Comparison of ENCODE assay signal across 15 cellular contexts in genomic region chr12:125033296-125033695, GRCh38. TPM values are rescaled to one million over a fixed set of nuclear protein-coding genes. Genes with fewer than 3 reads are reported as not detected.
DNase-seq lines count a peak whose midpoint lies in the region; ATAC-seq and TF ChIP-seq lines count a peak whose summit lies in the region.
"Had no signal": no experiment of that assay in that cellular context is flagged by ENCODE, and none has a peak within 500 bp of the region (broad histone marks: within the 10 kb centered on the region; RNA-seq: fewer than 3 reads in every experiment).

No MANE protein-coding gene starts in this region.

- H3K79me2 ChIP-seq in GM23338 (replicated peaks; ENCODE audit: insufficient read depth), result no peaks in the 10 kb centered on the region

- H3K4me3 Mint-ChIP-seq in GM23338 (no peak overlapping the region), WTC11 (no peak overlapping the region), naive B cell (no peak overlapping the region)
- H3K4me3 Mint-ChIP-seq: B cell; CD4-positive, alpha-beta T cell had no signal

- H3K4me2 ChIP-seq in GM23338, result no peak overlapping the region
- H3K4me2 ChIP-seq: BLaER1 treated with 17β-estradiol and CSF1 and Interleukin-3, amounts not matched to agents 10 nM and 100 nM had no signal

- POLR2A ChIA-PET in WTC11 (lab: Charles Lee), result no interaction called here

- peaks cover 17% of the 10 kb centered on the region; the same call in 2 of the 3 replicates for H3K9me3 Mint-ChIP-seq in GM23338
- peaks cover 11% of the 10 kb centered on the region for H3K9me3 Mint-ChIP-seq in WTC11
- H3K9me3 Mint-ChIP-seq in naive B cell, result peaks cover 0 to 3% (median 3%) of the 10 kb centered on the region in 7 donors

- no peak overlapping the region for H2AFZ ChIP-seq in GM23338
- H2AFZ ChIP-seq: GM23248 had no signal

- H3K27ac ChIP-seq in 22Rv1, result peak overlapping the region; percentile 61
- H3K27ac ChIP-seq in GM23338 (ENCODE audit: low read depth), result peak overlapping the region; percentile 59; the same call in 1 of the 2 replicates
- H3K27ac ChIP-seq in WERI-Rb-1, result no peak overlapping the region
- H3K27ac ChIP-seq: BLaER1 treated with 17β-estradiol and CSF1 and Interleukin-3, amounts not matched to agents 10 nM and 100 nM; GM23248 had no signal

- H3K36me3 ChIP-seq in GM23338 (ENCODE audit: insufficient read depth) (no peaks in the 10 kb centered on the region), WERI-Rb-1 (no peaks in the 10 kb centered on the region; the same call in 1 of the 2 replicates)

- H3K36me3 Mint-ChIP-seq in GM23338 (ENCODE audit: low read depth), result peaks cover 8% of the 10 kb centered on the region
- H3K36me3 Mint-ChIP-seq in WTC11, result peaks cover 7% of the 10 kb centered on the region
- H3K36me3 Mint-ChIP-seq in naive B cell, result no peaks in the 10 kb centered on the region

- H3K4me1 ChIP-seq in GM23338 (ENCODE audit: insufficient read depth), result peaks cover 4% of the 10 kb centered on the region; the same call in 1 of the 2 replicates
- H3K4me1 ChIP-seq: Caco-2 had no signal

- H3K27me3 Mint-ChIP-seq in GM23338 (ENCODE audit: insufficient read depth, low read depth, poor library complexity) (peaks cover 4% of the 10 kb centered on the region), WTC11 (ENCODE audit: low read depth) (no peaks in the 10 kb centered on the region), naive B cell (no peaks in the 10 kb centered on the region)
- H3K27me3 Mint-ChIP-seq: B cell; CD4-positive, alpha-beta T cell had no signal

- H3K4me1 Mint-ChIP-seq in GM23338 (peaks cover 5% of the 10 kb centered on the region), WTC11 (peaks cover 8% of the 10 kb centered on the region), naive B cell (peaks cover 0 to 3% (median 2%) of the 10 kb centered on the region in 3 donors)

- no peak for DNase-seq in GM23338 (ENCODE audit: low spot score)
- no peak for DNase-seq in WTC11 (ENCODE audit: low spot score)
- no peak for DNase-seq in naive B cell
- no peak for DNase-seq in DMS79 (lab: John Stamatoyannopoulos, UW)
- no peak for DNase-seq in occipital lobe (lab: John Stamatoyannopoulos, UW)
- DNase-seq in WERI-Rb-1, result no peak
- DNase-seq: Caco-2; CD4-positive, alpha-beta T cell; GDM1; GM23248; HCEC 1CT had no signal

- H3K27me3 ChIP-seq in GM23338 (ENCODE audit: insufficient read depth) (no peaks in the 10 kb centered on the region), WERI-Rb-1 (ENCODE audit: insufficient read depth, low read depth, severe bottlenecking) (no peaks in the 10 kb centered on the region)
- H3K27me3 ChIP-seq: BLaER1 treated with 17β-estradiol and CSF1 and Interleukin-3, amounts not matched to agents 10 nM and 100 nM had no signal

- TF ChIP-seq CTCF in 22Rv1 (IDR thresholded peaks at IDR 0.05) (no peak), GM23338 (conservative IDR thresholded peaks at IDR 0.05; ENCODE audit: low read depth in 2 of 2) (no peak), WTC11 (IDR thresholded peaks at IDR 0.05) (no peak), WERI-Rb-1 (IDR thresholded peaks at IDR 0.05; ENCODE audit: low read depth, low read length) (no peak)

- no peaks in the 10 kb centered on the region for H3F3A ChIP-seq in GM23338 (replicated peaks; ENCODE audit: low read depth)

- no peaks in the 10 kb centered on the region for H4K20me1 ChIP-seq in GM23338 (replicated peaks; ENCODE audit: insufficient read depth)

- no peaks in the 10 kb centered on the region for H3K9me2 ChIP-seq in GM23338 (ENCODE audit: insufficient read depth)

- no peak for ATAC-seq in GM23338
- no peak for ATAC-seq in WTC11
- ATAC-seq in naive B cell (ENCODE audit: low read depth in 2 of 2), result no peak
- ATAC-seq in HG03378 (IDR thresholded peaks at IDR 0.05; ENCODE audit: unreplicated experiment), result no peak

- CTCF ChIA-PET in WTC11 (lab: Charles Lee), result interaction anchor here (1.1 kb wide), 1 partner anchor 93 kb away, joined by 3 read pairs; no protein-coding TSS in a partner anchor

- H3K27ac Mint-ChIP-seq in GM23338 (no peak overlapping the region), WTC11 (peak overlapping the region; percentile 12; the same call in 1 of the 2 replicates), naive B cell (peak overlapping the region in 4 of 6 donors; percentile 0 to 87 (median 40))
- H3K27ac Mint-ChIP-seq: CD4-positive, alpha-beta T cell had no signal

- peaks cover 5% of the 10 kb centered on the region for H3K9me3 ChIP-seq in WERI-Rb-1 (ENCODE audit: severe bottlenecking)
- H3K9me3 ChIP-seq: Caco-2 had no signal

- H3K4me3 ChIP-seq in GM23338 (no peak overlapping the region), WERI-Rb-1 (ENCODE audit: low read depth, low read length) (no peak overlapping the region)
- H3K4me3 ChIP-seq: BLaER1 treated with 17β-estradiol and CSF1 and Interleukin-3, amounts not matched to agents 10 nM and 100 nM; GM23248 had no signal

TF ChIP-seq in GM23338, 12 proteins besides CTCF, POLR2A, EP300 and RAD21 (continues in another document):
- no peak for TF ChIP-seq EZH2phosphoT487 (IDR thresholded peaks at IDR 0.05; ENCODE audit: unreplicated experiment)
- TF ChIP-seq ZNF331 (CRISPR knock-in tag; IDR thresholded peaks at IDR 0.05; ENCODE audit: low read depth), result no peak
- no peak for TF ChIP-seq ETS1 (IDR thresholded peaks at IDR 0.05)
- TF ChIP-seq CREB1 (CRISPR knock-in tag; IDR thresholded peaks at IDR 0.05; ENCODE audit: low read depth), result no peak

TF ChIP-seq in WTC11, 78 proteins besides CTCF, POLR2A, EP300 and RAD21 (continues in another document):
- TF ChIP-seq AR (CRISPR knock-in tag; IDR thresholded peaks at IDR 0.05) (no peak), SMAD3 (CRISPR knock-in tag; IDR thresholded peaks at IDR 0.05; ENCODE audit: borderline replicate concordance) (no peak), GRHL2 (CRISPR knock-in tag; IDR thresholded peaks at IDR 0.05; ENCODE audit: insufficient replicate concordance, severe bottlenecking) (no peak), ZNF512 (CRISPR knock-in tag; IDR thresholded peaks at IDR 0.05; ENCODE audit: borderline replicate concordance) (no peak)

RNA-seq across cellular contexts. Expression of gene AACS, which starts 31.9 kb away (rescaled TPM):
- 64.4 and 64.5 TPM in 2 replicates for total RNA-seq in GM23338 (2014; rRNA removed; shearing (Covaris generic))
- polyA plus RNA-seq in GM23338 (2016; fragmentation: Nextera tagmentation; extraction: Ambion mirVana) (31.1 and 33.0 TPM in 2 replicates), naive B cell (ENCODE audit: low read depth in 6 of 6) (10 to 100 TPM in 1 of 6 donors, 1 to 10 TPM in 5; 4.9 to 12.1 (median 7.5) TPM)
- total RNA-seq in WTC11 (2021) (44.1 to 54.0 TPM (median 47.0 TPM) in 3 replicates), occipital lobe (25.7 TPM)

RNA-seq across cellular contexts. Expression of gene BRI3BP, which starts 39.9 kb away (rescaled TPM):
- total RNA-seq in GM23338 (2014; rRNA removed; shearing (Covaris generic)), result 10.7 and 12.6 TPM in 2 replicates
- 5.8 and 7.5 TPM in 2 replicates for polyA plus RNA-seq in GM23338 (2016; fragmentation: Nextera tagmentation; extraction: Ambion mirVana)
- total RNA-seq in WTC11 (2021), result 11.5 to 11.9 TPM (median 11.8 TPM) in 3 replicates
- 10 to 100 TPM in 2 of 6 donors, 1 to 10 TPM in 4; 4.0 to 12.1 (median 9.2) TPM for polyA plus RNA-seq in naive B cell (ENCODE audit: low read depth in 6 of 6)
- 21.4 TPM for total RNA-seq in occipital lobe

RNA-seq across cellular contexts. Expression of gene DHX37, which starts 44.4 kb away (rescaled TPM):
- total RNA-seq in GM23338 (2014; rRNA removed; shearing (Covaris generic)), result 52.9 and 61.5 TPM in 2 replicates
- 16.0 and 17.4 TPM in 2 replicates for polyA plus RNA-seq in GM23338 (2016; fragmentation: Nextera tagmentation; extraction: Ambion mirVana)
- total RNA-seq in WTC11 (2021), result 31.7 to 40.5 TPM (median 33.0 TPM) in 3 replicates
- polyA plus RNA-seq in naive B cell (ENCODE audit: low read depth in 6 of 6), result 1 to 10 TPM; 1.2 to 6.8 (median 4.3) TPM
- total RNA-seq in occipital lobe, result 13.3 TPM
